26 cellular contexts compared by ENCODE assay signal in the genomic region with DNA sequence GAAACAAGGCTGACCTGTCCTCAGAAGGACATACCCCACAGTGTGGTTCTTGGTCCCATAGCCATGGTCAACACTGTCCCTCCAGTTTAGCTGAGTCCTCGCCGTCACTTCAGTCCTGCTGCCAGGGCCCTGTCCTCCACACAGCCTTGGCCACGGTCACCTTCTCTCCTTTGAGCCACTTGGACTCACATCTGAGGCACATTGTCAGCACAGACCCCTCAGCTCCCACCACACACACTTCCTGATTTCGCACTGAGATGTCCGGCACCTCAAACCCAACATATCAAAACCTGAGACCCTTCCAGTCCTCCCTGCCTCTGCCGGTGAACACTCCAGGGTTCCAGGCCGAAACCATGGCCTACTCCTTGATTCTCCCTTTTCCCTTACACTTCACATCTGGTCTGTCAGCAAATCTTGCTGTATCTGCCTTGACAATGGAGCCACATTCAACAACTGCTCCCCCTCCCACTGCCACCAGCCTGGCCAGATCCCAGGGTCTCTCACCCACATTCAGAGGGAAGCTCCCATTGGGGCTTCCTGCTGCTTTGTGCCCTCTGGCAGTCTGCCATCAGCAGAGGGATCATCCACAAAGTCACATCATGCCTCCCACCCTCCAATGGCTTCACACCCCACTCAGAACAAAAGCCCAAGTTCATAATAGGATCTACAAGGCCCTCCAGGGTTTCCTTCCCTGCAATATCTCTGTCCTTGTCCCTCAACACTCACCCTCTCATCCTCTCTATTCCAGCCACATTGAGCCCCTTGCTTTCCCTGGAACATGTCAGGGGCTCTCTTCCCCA.
"Had no signal": no experiment of that assay in that cellular context is flagged by ENCODE, and none has a peak within 500 bp of the region (broad histone marks: within the 10 kb centered on the region; RNA-seq: fewer than 3 reads in every experiment).

No MANE protein-coding gene starts in this region.

- H3K4me1 Mint-ChIP-seq: activated CD4-positive, alpha-beta T cell treated with anti-CD3 and anti-CD28 coated beads for 36 hours had no signal

- H3K4me3 Mint-ChIP-seq: activated CD4-positive, alpha-beta T cell treated with anti-CD3 and anti-CD28 coated beads for 36 hours; activated CD8-positive, alpha-beta T cell treated with anti-CD3 and anti-CD28 coated beads, Interleukin-2, amount 10 ng/mL, durations not matched to agents 7 days and 5 days; activated naive CD4-positive, alpha-beta T cell treated with anti-CD3 and anti-CD28 coated beads, Interleukin-2, amount 10 ng/mL, durations not matched to agents 7 days and 5 days; activated naive CD8-positive, alpha-beta T cell treated with anti-CD3 and anti-CD28 coated beads, Interleukin-2, amount 10 ng/mL, durations not matched to agents 7 days and 5 days; activated T-cell treated with anti-CD3 and anti-CD28 coated beads, Interleukin-2, amount 50 U/mL, for 72 hours; T-cell had no signal

- ATAC-seq: activated CD4-positive, alpha-beta T cell treated with anti-CD3 and anti-CD28 coated beads for 36 hours; activated CD8-positive, alpha-beta T cell treated with anti-CD3 and anti-CD28 coated beads, Interleukin-2, amount 10 ng/mL, durations not matched to agents 7 days and 5 days; activated T-cell treated with anti-CD3 and anti-CD28 coated beads, Interleukin-2, amount 50 U/mL, for 72 hours; K562; T-cell had no signal

- H3K27me3 ChIP-seq: adrenal gland had no signal

- H3K36me3 Mint-ChIP-seq: T-cell had no signal

- H3K4me3 ChIP-seq: adrenal gland, breast epithelium, K562, SK-N-MC had no signal

- H3K27ac ChIP-seq: adrenal gland, breast epithelium, SK-N-MC, VCaP had no signal

- H3K9me3 ChIP-seq: breast epithelium had no signal

- H3K36me3 ChIP-seq: adrenal gland, breast epithelium had no signal

- H3K4me1 ChIP-seq: adrenal gland, breast epithelium had no signal

- H3K27ac Mint-ChIP-seq: activated CD4-positive, alpha-beta T cell treated with anti-CD3 and anti-CD28 coated beads for 36 hours; activated CD8-positive, alpha-beta T cell treated with anti-CD3 and anti-CD28 coated beads, Interleukin-2, amount 10 ng/mL, durations not matched to agents 7 days and 5 days; activated naive CD4-positive, alpha-beta T cell treated with anti-CD3 and anti-CD28 coated beads, Interleukin-2, amount 10 ng/mL, durations not matched to agents 7 days and 5 days; activated naive CD8-positive, alpha-beta T cell treated with anti-CD3 and anti-CD28 coated beads, Interleukin-2, amount 10 ng/mL, durations not matched to agents 7 days and 5 days; activated T-cell treated with anti-CD3 and anti-CD28 coated beads, Interleukin-2, amount 50 U/mL, for 72 hours; activated T-helper 2 cell treated with anti-CD3 and anti-CD28 coated beads, Interferon-gamma antibody, Interleukin-2, Interleukin-4, amounts not matched to agents 10 μg/mL and 5 μg/mL and 100 μg/mL, durations not matched to agents 14 hours and 24 hours and 36 hours; T-cell had no signal

- DNase-seq: activated CD4-positive, alpha-beta T cell treated with anti-CD3 and anti-CD28 coated beads for 36 hours; activated CD4-positive, alpha-beta T cell treated with anti-CD3 and anti-CD28 coated beads, Interleukin-2, amount 50 U/mL, for 1 hour; activated CD8-positive, alpha-beta T cell treated with anti-CD3 and anti-CD28 coated beads, Interleukin-2, amount 10 ng/mL, durations not matched to agents 7 days and 5 days; activated gamma-delta T cell treated with Interleukin-2 at 50 U/mL for 16 hours; activated naive CD4-positive, alpha-beta T cell treated with anti-CD3 and anti-CD28 coated beads, Interleukin-2, amount 10 ng/mL, durations not matched to agents 7 days and 5 days; activated naive CD8-positive, alpha-beta T cell treated with anti-CD3 and anti-CD28 coated beads, Interleukin-2, amount 10 ng/mL, durations not matched to agents 7 days and 5 days; activated T-cell treated with anti-CD3 and anti-CD28 coated beads, Interleukin-2, amount 50 U/mL, for 72 hours; aorta; caudate nucleus; Karpas-422; NCI-H1105 treated with DMSO at 0.1 percent for 48 hours; NCI-H1436 treated with DMSO at 0.1 percent for 48 hours; NCI-H187; NCI-H2081; NCI-H2171; NCI-H226; NCI-H526; NCI-H774; T-cell; T-helper 2 cell had no signal
